1 cellular context compared by ENCODE assay signal in genomic region chr2:237642030-237642700, GRCh38.
TF ChIP-seq lines count a peak whose summit lies in the region.

No MANE protein-coding gene starts in this region.

TF ChIP-seq in GM23338, 12 proteins besides CTCF, POLR2A, EP300 and RAD21:
- TF ChIP-seq NANOG (IDR thresholded peaks at IDR 0.05; ENCODE audit: borderline replicate concordance) (no peak), CREB1 (CRISPR knock-in tag; IDR thresholded peaks at IDR 0.05; ENCODE audit: low read depth) (no peak), ZNF331 (CRISPR knock-in tag; IDR thresholded peaks at IDR 0.05; ENCODE audit: low read depth) (peak; percentile 39; the same call in 1 of the 2 replicates), ZNF114 (CRISPR knock-in tag; IDR thresholded peaks at IDR 0.05) (peak; percentile 81; the same call in 1 of the 2 replicates), ZNF462 (CRISPR knock-in tag; IDR thresholded peaks at IDR 0.05) (peak; percentile 59; the same call in 1 of the 2 replicates)
